ENCODE assay signal across 10 cellular contexts in genomic region chr10:79078367-79079073, GRCh38. TPM values are rescaled to one million over a fixed set of nuclear protein-coding genes. Genes with fewer than 3 reads are reported as not detected.
DNase-seq lines count a peak whose midpoint lies in the region; ATAC-seq and TF ChIP-seq lines count a peak whose summit lies in the region.
"Had no signal": no experiment of that assay in that cellular context is flagged by ENCODE, and none has a peak within 500 bp of the region (broad histone marks: within the 10 kb centered on the region; RNA-seq: fewer than 3 reads in every experiment).

No MANE protein-coding gene starts in this region.

- H3K9me2 ChIP-seq in GM23248 (ENCODE audit: insufficient read depth) (no peaks in the 10 kb centered on the region), OCI-LY7 (ENCODE audit: insufficient read depth, low read length) (no peaks in the 10 kb centered on the region)

- no peak for TF ChIP-seq POLR2A in gastrocnemius medialis (IDR thresholded peaks at IDR 0.05)

- in situ Hi-C loops in GM23248 (cut with MboI) (loop anchor here (10.0 kb wide), 1 partner anchor 116 kb away; no protein-coding TSS in a partner anchor), gastrocnemius medialis (cut with MboI; ENCODE audit: low sequenced_read_pairs in 4 of 4) (loop anchor here in 2 of 4 donors (5.0 to 25.0 kb wide), 3 partner anchors 69 to 1041 kb away; partner anchors contain the start of genes POLR3A (in 1 of the 2), RPS24 (in 1 of the 2) and ZCCHC24 (in 1 of the 2))

- CTCF ChIA-PET in OCI-LY7 (lab: Charles Lee; ENCODE audit: unreplicated experiment) = no interaction called here

- peaks cover 100% of the 10 kb centered on the region for H3K79me2 ChIP-seq in GM23248 (ENCODE audit: insufficient read depth)
- H3K79me2 ChIP-seq in OCI-LY7 (ENCODE audit: insufficient read depth, low read depth, low read length) = no peaks in the 10 kb centered on the region

- DNase-seq in GM23248 (no peak), OCI-LY7 (ENCODE audit: low spot score) (no peak), left ventricle myocardium inferior (no peak), gastrocnemius medialis (no peak), hypothalamus (lab: John Stamatoyannopoulos, UW) (no peak), NCI-H1105 treated with DMSO at 0.1 percent for 48 hours (lab: John Stamatoyannopoulos, UW) (no peak)
- DNase-seq in activated CD8-positive, alpha-beta memory T cell treated with anti-CD3 and anti-CD28 coated beads, Interleukin-2, amount 50 U/mL, for 4 hours = no peak
- DNase-seq: activated CD4-positive, alpha-beta T cell treated with anti-CD3 and anti-CD28 coated beads, Interleukin-2, amount 10 ng/mL, durations not matched to agents 24 days and 14 days; posterior cingulate gyrus had no signal

- intact Hi-C loops in OCI-LY7 (cut with micrococcal nuclease; ENCODE audit: unreplicated experiment) (no loop called here), left ventricle myocardium inferior (cut with micrococcal nuclease) (no loop called here), gastrocnemius medialis (cut with DNase I; ENCODE audit: low total_unique reads) (no loop called here)

- TF ChIP-seq CTCF in OCI-LY7 (conservative IDR thresholded peaks at IDR 0.05; ENCODE audit: low read length) (0 out of 2 replicates have a peak, but pooled peaks have one; percentile 20), left ventricle myocardium inferior (IDR thresholded peaks at IDR 0.05; ENCODE audit: borderline replicate concordance) (no peak), gastrocnemius medialis (IDR thresholded peaks at IDR 0.05 in 4 of 5, conservative IDR thresholded peaks at IDR 0.05 in 1 of 5) (no peak)

- H2AFZ ChIP-seq in GM23248 (no peak overlapping the region), OCI-LY7 (ENCODE audit: low read length) (no peak overlapping the region)

- 80 to 83% methylated on average over 8 of the region's 8 CpGs for WGBS in GM23248 (ENCODE audit: low coverage in 1 of 2, low lambda C conversion rate in 2 of 2, missing lambda C conversion rate in 2 of 2), 2 experiments

- peaks cover 67% of the 10 kb centered on the region for H3K4me1 ChIP-seq in GM23248 (ENCODE audit: insufficient read depth)
- H3K4me1 ChIP-seq in OCI-LY7 (ENCODE audit: insufficient read depth, low read length, poor library complexity, severe bottlenecking) = peaks cover 53% of the 10 kb centered on the region
- peaks cover 100% of the 10 kb centered on the region for H3K4me1 ChIP-seq in left ventricle myocardium inferior
- peaks cover 90 to 96% of the 10 kb centered on the region in 2 donors for H3K4me1 ChIP-seq in gastrocnemius medialis

- peak overlapping the region; percentile 71 for H3K4me2 ChIP-seq in GM23248 (ENCODE audit: unreplicated experiment)
- peak overlapping the region; percentile 54 for H3K4me2 ChIP-seq in OCI-LY7 (ENCODE audit: low read length)

- no peaks in the 10 kb centered on the region for H3K27me3 ChIP-seq in GM23248 (replicated peaks; ENCODE audit: insufficient read depth)
- H3K27me3 ChIP-seq in left ventricle myocardium inferior (ENCODE audit: low read depth) = no peaks in the 10 kb centered on the region
- H3K27me3 ChIP-seq in gastrocnemius medialis = no peaks in the 10 kb centered on the region

- POLR2A ChIA-PET in OCI-LY7 (lab: Charles Lee) = interaction anchor here (0.6 kb wide), 2 partner anchors 70 to 226 kb away, joined by 3 read pairs; no protein-coding TSS in a partner anchor

- H3K9me3 ChIP-seq in GM23248 (ENCODE audit: low read depth) (no peaks in the 10 kb centered on the region), OCI-LY7 (ENCODE audit: low read length) (no peaks in the 10 kb centered on the region), left ventricle myocardium inferior (replicated peaks) (no peaks in the 10 kb centered on the region), gastrocnemius medialis (no peaks in the 10 kb centered on the region)

- H3K36me3 ChIP-seq in GM23248 (ENCODE audit: low read depth) = no peaks in the 10 kb centered on the region
- no peaks in the 10 kb centered on the region for H3K36me3 ChIP-seq in OCI-LY7 (ENCODE audit: insufficient read depth, low read length)
- no peaks in the 10 kb centered on the region for H3K36me3 ChIP-seq in left ventricle myocardium inferior
- H3K36me3 ChIP-seq in gastrocnemius medialis = no peaks in the 10 kb centered on the region

- no peak for ATAC-seq in gastrocnemius medialis
- no peak for ATAC-seq in HG02588 (IDR thresholded peaks at IDR 0.05; ENCODE audit: unreplicated experiment)

- no TSS peak for BruUV-seq in OCI-LY7 (replicated peaks; lab: Mats Ljungman, UMichigan)

- no peaks in the 10 kb centered on the region for H4K20me1 ChIP-seq in GM23248 (ENCODE audit: insufficient read depth)
- peaks cover 5% of the 10 kb centered on the region for H4K20me1 ChIP-seq in OCI-LY7 (ENCODE audit: insufficient read depth, low read length)

- H3K27ac ChIP-seq in GM23248 (peak overlapping the region; percentile 100), OCI-LY7 (ENCODE audit: low read depth, low read length, poor library complexity, severe bottlenecking) (no peak overlapping the region), left ventricle myocardium inferior (replicated peaks) (peak overlapping the region; percentile 99), gastrocnemius medialis (peak overlapping the region; percentile 90 to 95 (median 94))

- H3K9ac ChIP-seq in GM23248 = peak overlapping the region; percentile 88

- H3K4me3 ChIP-seq in GM23248 (no peak overlapping the region), OCI-LY7 (ENCODE audit: low read depth, low read length, poor library complexity, severe bottlenecking) (no peak overlapping the region), left ventricle myocardium inferior (peak overlapping the region; percentile 20), gastrocnemius medialis (no peak overlapping the region)

- peaks cover 45% of the 10 kb centered on the region for H3F3A ChIP-seq in GM23248 (ENCODE audit: insufficient read depth)

RNA-seq across cellular contexts. Expression of gene ZMIZ1, which starts 9.8 kb away (rescaled TPM):
- total RNA-seq in GM23248 (2014; rRNA removed; shearing (Covaris generic)) = 26.6 and 28.4 TPM in 2 replicates
- 20.9 and 21.9 TPM in 2 replicates for polyA plus RNA-seq in GM23248 (2016; fragmentation: Nextera tagmentation; extraction: Ambion mirVana)
- total RNA-seq in OCI-LY7 (2014; rRNA removed; shearing (Covaris generic)) = 18.9 and 20.4 TPM in 2 replicates
- total RNA-seq in OCI-LY7 (2022) (58.3 and 66.9 TPM in 2 replicates), left ventricle myocardium inferior (55.9 TPM), gastrocnemius medialis (10 to 100 TPM; 22.7 to 37.5 (median 31.7) TPM)
